Comparison of ENCODE assay signal across 8 cellular contexts in genomic region chr1:108828074-108828961, GRCh38.
DNase-seq lines count a peak whose midpoint lies in the region; ATAC-seq and TF ChIP-seq lines count a peak whose summit lies in the region.

No MANE protein-coding gene starts in this region.

- H3K9me3 ChIP-seq in NT2/D1 (ENCODE audit: insufficient read depth, low read length) = no peaks in the 10 kb centered on the region
- H3K9me3 ChIP-seq in muscle layer of colon (ENCODE audit: low read length) = no peaks in the 10 kb centered on the region

- H3K4me1 ChIP-seq in NT2/D1 (ENCODE audit: insufficient read depth, insufficient read length) = no peaks in the 10 kb centered on the region
- peaks cover 35% of the 10 kb centered on the region for H3K4me1 ChIP-seq in muscle layer of colon (ENCODE audit: insufficient read depth, low read length)

- H3K4me3 ChIP-seq in NT2/D1 (ENCODE audit: insufficient read length, low read depth) = no peak overlapping the region
- H3K4me3 ChIP-seq in muscle layer of colon (ENCODE audit: low read depth in 1 of 2, low read length in 2 of 2) = peak overlapping the region in 1 of 2 donors; percentile 14

- H3K36me3 ChIP-seq in NT2/D1 (ENCODE audit: insufficient read depth, insufficient read length, low read length) = no peaks in the 10 kb centered on the region
- no peaks in the 10 kb centered on the region for H3K36me3 ChIP-seq in muscle layer of colon (ENCODE audit: insufficient read depth, low read length)

- H3K27ac ChIP-seq in muscle layer of colon (ENCODE audit: low read depth, low read length) = peak overlapping the region; percentile 64

- H3K27me3 ChIP-seq in NT2/D1 (ENCODE audit: insufficient read depth, insufficient read length) (no peaks in the 10 kb centered on the region), muscle layer of colon (ENCODE audit: control insufficient read depth in 1 of 2, insufficient read depth in 2 of 2, low read length in 2 of 2) (no peaks in the 10 kb centered on the region)

- no peak for TF ChIP-seq POLR2A in erythroblast (IDR thresholded peaks at IDR 0.05; ENCODE audit: low read length)

- no peak overlapping the region for H3K9ac ChIP-seq in NT2/D1 (ENCODE audit: insufficient read length, low read depth)
- H3K9ac ChIP-seq in muscle layer of colon (ENCODE audit: low read length) = no peak overlapping the region

- peak; percentile 89 for DNase-seq in ELF-1 (ENCODE audit: low read depth, low spot score)
- DNase-seq in NT2/D1 (ENCODE audit: low read depth, low spot score) = peak; percentile 82
- DNase-seq in activated T-cell treated with anti-CD3 and anti-CD28 coated beads for 24 hours (ENCODE audit: low read depth) = peak; percentile 35
- DNase-seq in erythroblast (lab: John Stamatoyannopoulos, UW) = peak; percentile 71 to 85
- peak; percentile 68 for DNase-seq in stimulated activated CD8-positive, alpha-beta memory T cell treated with anti-CD3 and anti-CD28 coated beads, Interleukin-4, amount 100 ng/mL, for 48 hours

- ATAC-seq in HG03469 (IDR thresholded peaks at IDR 0.05; ENCODE audit: unreplicated experiment) (peak; percentile 48), GM19455 (IDR thresholded peaks at IDR 0.05; ENCODE audit: unreplicated experiment) (no peak)

Comparison
In these comparisons a context has a peak if more than half of its experiments do, and no peak if none do; other contexts are left out.
1. DNase-seq: peak in every context shown above with its lines; median percentile 89 in ELF-1; 82 in NT2/D1; 78 in erythroblast; 68 in stimulated activated CD8-positive, alpha-beta memory T cell treated with anti-CD3 and anti-CD28 coated beads, Interleukin-4, amount 100 ng/mL, for 48 hours; 35 in activated T-cell treated with anti-CD3 and anti-CD28 coated beads for 24 hours.